1 cellular context compared by ENCODE assay signal in the genomic region with DNA sequence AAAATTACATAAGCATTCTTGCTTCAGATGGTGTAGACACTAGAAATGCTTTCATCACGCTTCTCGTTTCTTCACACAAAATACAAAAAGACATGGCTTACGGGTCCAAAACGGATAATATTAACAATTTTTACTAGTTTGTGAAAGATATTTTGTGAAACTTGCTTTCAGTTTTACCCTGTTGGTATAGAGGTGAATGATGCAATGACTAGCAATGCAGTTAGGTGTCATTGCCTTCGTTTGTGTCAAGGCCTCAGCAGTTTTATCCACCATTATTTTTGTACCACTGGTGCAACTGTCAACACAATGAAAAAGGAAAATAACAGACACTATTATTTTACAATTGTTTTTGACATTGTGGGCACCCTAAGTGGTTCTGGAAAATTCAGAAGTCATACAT.
TF ChIP-seq lines count a peak whose summit lies in the region.

No MANE protein-coding gene starts in this region.

TF ChIP-seq in SK-N-SH treated with all-trans-retinoic acid at 6 μM for 48 hours, 23 proteins besides CTCF, POLR2A, EP300 and RAD21 (continued from another document):
- TF ChIP-seq, protein P1, sequence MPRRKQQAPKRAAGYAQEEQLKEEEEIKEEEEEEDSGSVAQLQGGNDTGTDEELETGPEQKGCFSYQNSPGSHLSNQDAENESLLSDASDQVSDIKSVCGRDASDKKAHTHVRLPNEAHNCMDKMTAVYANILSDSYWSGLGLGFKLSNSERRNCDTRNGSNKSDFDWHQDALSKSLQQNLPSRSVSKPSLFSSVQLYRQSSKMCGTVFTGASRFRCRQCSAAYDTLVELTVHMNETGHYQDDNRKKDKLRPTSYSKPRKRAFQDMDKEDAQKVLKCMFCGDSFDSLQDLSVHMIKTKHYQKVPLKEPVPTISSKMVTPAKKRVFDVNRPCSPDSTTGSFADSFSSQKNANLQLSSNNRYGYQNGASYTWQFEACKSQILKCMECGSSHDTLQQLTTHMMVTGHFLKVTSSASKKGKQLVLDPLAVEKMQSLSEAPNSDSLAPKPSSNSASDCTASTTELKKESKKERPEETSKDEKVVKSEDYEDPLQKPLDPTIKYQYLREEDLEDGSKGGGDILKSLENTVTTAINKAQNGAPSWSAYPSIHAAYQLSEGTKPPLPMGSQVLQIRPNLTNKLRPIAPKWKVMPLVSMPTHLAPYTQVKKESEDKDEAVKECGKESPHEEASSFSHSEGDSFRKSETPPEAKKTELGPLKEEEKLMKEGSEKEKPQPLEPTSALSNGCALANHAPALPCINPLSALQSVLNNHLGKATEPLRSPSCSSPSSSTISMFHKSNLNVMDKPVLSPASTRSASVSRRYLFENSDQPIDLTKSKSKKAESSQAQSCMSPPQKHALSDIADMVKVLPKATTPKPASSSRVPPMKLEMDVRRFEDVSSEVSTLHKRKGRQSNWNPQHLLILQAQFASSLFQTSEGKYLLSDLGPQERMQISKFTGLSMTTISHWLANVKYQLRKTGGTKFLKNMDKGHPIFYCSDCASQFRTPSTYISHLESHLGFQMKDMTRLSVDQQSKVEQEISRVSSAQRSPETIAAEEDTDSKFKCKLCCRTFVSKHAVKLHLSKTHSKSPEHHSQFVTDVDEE (CRISPR knock-in tag; IDR thresholded peaks at IDR 0.05) = no peak
- no peak for TF ChIP-seq CSDC2 (CRISPR knock-in tag; IDR thresholded peaks at IDR 0.05)
- TF ChIP-seq, protein P2, sequence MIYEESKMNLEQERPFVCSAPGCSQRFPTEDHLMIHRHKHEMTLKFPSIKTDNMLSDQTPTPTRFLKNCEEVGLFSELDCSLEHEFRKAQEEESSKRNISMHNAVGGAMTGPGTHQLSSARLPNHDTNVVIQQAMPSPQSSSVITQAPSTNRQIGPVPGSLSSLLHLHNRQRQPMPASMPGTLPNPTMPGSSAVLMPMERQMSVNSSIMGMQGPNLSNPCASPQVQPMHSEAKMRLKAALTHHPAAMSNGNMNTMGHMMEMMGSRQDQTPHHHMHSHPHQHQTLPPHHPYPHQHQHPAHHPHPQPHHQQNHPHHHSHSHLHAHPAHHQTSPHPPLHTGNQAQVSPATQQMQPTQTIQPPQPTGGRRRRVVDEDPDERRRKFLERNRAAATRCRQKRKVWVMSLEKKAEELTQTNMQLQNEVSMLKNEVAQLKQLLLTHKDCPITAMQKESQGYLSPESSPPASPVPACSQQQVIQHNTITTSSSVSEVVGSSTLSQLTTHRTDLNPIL (CRISPR knock-in tag; IDR thresholded peaks at IDR 0.05; ENCODE audit: low read depth) = no peak
- no peak for TF ChIP-seq OSR1 (CRISPR knock-in tag; IDR thresholded peaks at IDR 0.05)
